12 cellular contexts compared by ENCODE assay signal in genomic region chr4:36322921-36323354, GRCh38. TPM values are rescaled to one million over a fixed set of nuclear protein-coding genes. Genes with fewer than 3 reads are reported as not detected.
DNase-seq lines count a peak whose midpoint lies in the region; ATAC-seq and TF ChIP-seq lines count a peak whose summit lies in the region.
"Had no signal": no experiment of that assay in that cellular context is flagged by ENCODE, and none has a peak within 500 bp of the region (broad histone marks: within the 10 kb centered on the region; RNA-seq: fewer than 3 reads in every experiment).

No MANE protein-coding gene starts in this region.

- no peaks in the 10 kb centered on the region for H3K27me3 Mint-ChIP-seq in stimulated activated naive CD8-positive, alpha-beta T cell treated with anti-CD3 and anti-CD28 coated beads, Interleukin-15, amount 100 ng/mL, for 72 hours
- H3K27me3 Mint-ChIP-seq in WTC11 (ENCODE audit: low read depth), result no peaks in the 10 kb centered on the region

- ATAC-seq in heart right ventricle (peak in 5 of 8 donors; percentile 35 to 66 (median 49)), Right ventricle myocardium inferior (no peak), HG03280 (IDR thresholded peaks at IDR 0.05; ENCODE audit: unreplicated experiment) (peak; percentile 21), WTC11 (no peak)
- peak; percentile 89 for ATAC-seq in stimulated activated naive CD8-positive, alpha-beta T cell treated with anti-CD3 and anti-CD28 coated beads, Interleukin-15, amount 100 ng/mL, for 72 hours

- H3K36me3 Mint-ChIP-seq in WTC11, result no peaks in the 10 kb centered on the region

- CTCF ChIA-PET in WTC11 (lab: Charles Lee), result no interaction called here

- TF ChIP-seq CTCF in heart right ventricle (IDR thresholded peaks at IDR 0.05) (no peak), WTC11 (IDR thresholded peaks at IDR 0.05) (no peak)

- no peaks in the 10 kb centered on the region for H3K27me3 ChIP-seq in heart right ventricle

- peak overlapping the region in 1 of 10 donors; percentile 75 for H3K27ac ChIP-seq in heart right ventricle
- H3K27ac ChIP-seq: C4-2B had no signal

- peaks cover 86% of the 10 kb centered on the region for H3K4me1 Mint-ChIP-seq in stimulated activated naive CD8-positive, alpha-beta T cell treated with anti-CD3 and anti-CD28 coated beads, Interleukin-15, amount 100 ng/mL, for 72 hours
- H3K4me1 Mint-ChIP-seq in WTC11, result no peaks in the 10 kb centered on the region
- H3K4me1 Mint-ChIP-seq: neural crest cell had no signal

- intact Hi-C loops in heart right ventricle (cut with DNase I) (no loop called here), Right ventricle myocardium inferior (cut with DNase I) (no loop called here)

- H3K9me3 ChIP-seq in heart right ventricle, result no peaks in the 10 kb centered on the region

- H3K9me3 Mint-ChIP-seq in stimulated activated naive CD8-positive, alpha-beta T cell treated with anti-CD3 and anti-CD28 coated beads, Interleukin-15, amount 100 ng/mL, for 72 hours, result no peaks in the 10 kb centered on the region
- H3K9me3 Mint-ChIP-seq in WTC11, result 0 out of 2 replicates have a peak, but pooled peaks cover 3% of the 10 kb centered on the region
- H3K9me3 Mint-ChIP-seq: neural crest cell had no signal

- no peak overlapping the region for H3K4me3 ChIP-seq in heart right ventricle

- DNase-seq in heart right ventricle (no peak), Right ventricle myocardium inferior (ENCODE audit: missing footprints) (no peak), WTC11 (ENCODE audit: low spot score) (no peak), putamen (ENCODE audit: low spot score) (no peak), HPDE6-E6E7 (ENCODE audit: extremely low spot score) (no peak)
- peak; percentile 26 for DNase-seq in activated naive CD4-positive, alpha-beta T cell treated with anti-CD3 and anti-CD28 coated beads, Interleukin-2, amount 50 U/mL, for 16 hours
- peak; percentile 61 to 68 for DNase-seq in stimulated activated naive CD8-positive, alpha-beta T cell treated with anti-CD3 and anti-CD28 coated beads, Interleukin-15, amount 100 ng/mL, for 72 hours

- peak overlapping the region; percentile 9 to 58 for H3K4me3 Mint-ChIP-seq in stimulated activated naive CD8-positive, alpha-beta T cell treated with anti-CD3 and anti-CD28 coated beads, Interleukin-15, amount 100 ng/mL, for 72 hours
- H3K4me3 Mint-ChIP-seq in WTC11, result no peak overlapping the region
- H3K4me3 Mint-ChIP-seq: neural crest cell had no signal

- peaks cover 0 to 64% (median 0%) of the 10 kb centered on the region in 9 donors for H3K4me1 ChIP-seq in heart right ventricle

- no peaks in the 10 kb centered on the region for H3K36me3 ChIP-seq in heart right ventricle

- POLR2A ChIA-PET in WTC11 (lab: Charles Lee), result no interaction called here

- WGBS in heart right ventricle, 2 donors, result 60 to 68% methylated on average over 7 of the region's 7 CpGs

- peak overlapping the region; percentile 88 to 96 for H3K27ac Mint-ChIP-seq in stimulated activated naive CD8-positive, alpha-beta T cell treated with anti-CD3 and anti-CD28 coated beads, Interleukin-15, amount 100 ng/mL, for 72 hours
- H3K27ac Mint-ChIP-seq in WTC11, result no peak overlapping the region

TF ChIP-seq in WTC11, 78 proteins besides CTCF, POLR2A, EP300 and RAD21 (continues in another document):
- TF ChIP-seq, protein P1, sequence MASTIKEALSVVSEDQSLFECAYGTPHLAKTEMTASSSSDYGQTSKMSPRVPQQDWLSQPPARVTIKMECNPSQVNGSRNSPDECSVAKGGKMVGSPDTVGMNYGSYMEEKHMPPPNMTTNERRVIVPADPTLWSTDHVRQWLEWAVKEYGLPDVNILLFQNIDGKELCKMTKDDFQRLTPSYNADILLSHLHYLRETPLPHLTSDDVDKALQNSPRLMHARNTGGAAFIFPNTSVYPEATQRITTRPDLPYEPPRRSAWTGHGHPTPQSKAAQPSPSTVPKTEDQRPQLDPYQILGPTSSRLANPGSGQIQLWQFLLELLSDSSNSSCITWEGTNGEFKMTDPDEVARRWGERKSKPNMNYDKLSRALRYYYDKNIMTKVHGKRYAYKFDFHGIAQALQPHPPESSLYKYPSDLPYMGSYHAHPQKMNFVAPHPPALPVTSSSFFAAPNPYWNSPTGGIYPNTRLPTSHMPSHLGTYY (CRISPR knock-in tag; IDR thresholded peaks at IDR 0.05), result no peak
- TF ChIP-seq ZMAT4 (CRISPR knock-in tag; IDR thresholded peaks at IDR 0.05) (no peak), PREB (CRISPR knock-in tag; IDR thresholded peaks at IDR 0.05; ENCODE audit: borderline replicate concordance) (no peak), CDX4 (CRISPR knock-in tag; IDR thresholded peaks at IDR 0.05; ENCODE audit: borderline replicate concordance) (no peak), ZBTB21 (CRISPR knock-in tag; IDR thresholded peaks at IDR 0.05; ENCODE audit: borderline replicate concordance) (no peak), JAZF1 (CRISPR knock-in tag; IDR thresholded peaks at IDR 0.05) (no peak), PRRX2 (CRISPR knock-in tag; IDR thresholded peaks at IDR 0.05) (no peak), SMAD4 (CRISPR knock-in tag; IDR thresholded peaks at IDR 0.05) (no peak), RELA (CRISPR knock-in tag; IDR thresholded peaks at IDR 0.05; ENCODE audit: borderline replicate concordance) (no peak), MXD4 (CRISPR knock-in tag; IDR thresholded peaks at IDR 0.05; ENCODE audit: borderline replicate concordance) (no peak), ZNF416 (CRISPR knock-in tag; IDR thresholded peaks at IDR 0.05) (no peak), SOX15 (CRISPR knock-in tag; IDR thresholded peaks at IDR 0.05) (no peak), FOXP4 (CRISPR knock-in tag; IDR thresholded peaks at IDR 0.05) (no peak), HMGA2 (CRISPR knock-in tag; IDR thresholded peaks at IDR 0.05) (no peak), NFATC4 (CRISPR knock-in tag; IDR thresholded peaks at IDR 0.05) (no peak)
- TF ChIP-seq, protein P2, sequence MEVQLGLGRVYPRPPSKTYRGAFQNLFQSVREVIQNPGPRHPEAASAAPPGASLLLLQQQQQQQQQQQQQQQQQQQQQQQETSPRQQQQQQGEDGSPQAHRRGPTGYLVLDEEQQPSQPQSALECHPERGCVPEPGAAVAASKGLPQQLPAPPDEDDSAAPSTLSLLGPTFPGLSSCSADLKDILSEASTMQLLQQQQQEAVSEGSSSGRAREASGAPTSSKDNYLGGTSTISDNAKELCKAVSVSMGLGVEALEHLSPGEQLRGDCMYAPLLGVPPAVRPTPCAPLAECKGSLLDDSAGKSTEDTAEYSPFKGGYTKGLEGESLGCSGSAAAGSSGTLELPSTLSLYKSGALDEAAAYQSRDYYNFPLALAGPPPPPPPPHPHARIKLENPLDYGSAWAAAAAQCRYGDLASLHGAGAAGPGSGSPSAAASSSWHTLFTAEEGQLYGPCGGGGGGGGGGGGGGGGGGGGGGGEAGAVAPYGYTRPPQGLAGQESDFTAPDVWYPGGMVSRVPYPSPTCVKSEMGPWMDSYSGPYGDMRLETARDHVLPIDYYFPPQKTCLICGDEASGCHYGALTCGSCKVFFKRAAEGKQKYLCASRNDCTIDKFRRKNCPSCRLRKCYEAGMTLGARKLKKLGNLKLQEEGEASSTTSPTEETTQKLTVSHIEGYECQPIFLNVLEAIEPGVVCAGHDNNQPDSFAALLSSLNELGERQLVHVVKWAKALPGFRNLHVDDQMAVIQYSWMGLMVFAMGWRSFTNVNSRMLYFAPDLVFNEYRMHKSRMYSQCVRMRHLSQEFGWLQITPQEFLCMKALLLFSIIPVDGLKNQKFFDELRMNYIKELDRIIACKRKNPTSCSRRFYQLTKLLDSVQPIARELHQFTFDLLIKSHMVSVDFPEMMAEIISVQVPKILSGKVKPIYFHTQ (CRISPR knock-in tag; IDR thresholded peaks at IDR 0.05), result no peak

RNA-seq across cellular contexts. Expression of gene DTHD1, which starts 41.5 kb away (rescaled TPM):
- total RNA-seq in heart right ventricle (under 1 TPM in 3 of 10 donors, not detected in 7; 0.10 to 0.60 (median 0.13) TPM), Right ventricle myocardium inferior (not detected), WTC11 (2021) (not detected in 3 replicates)
- not detected for polyA plus RNA-seq in heart right ventricle
- total RNA-seq: fibroblast of lung, H1, neural crest cell had no signal
- polyA plus RNA-seq: fibroblast of lung, H1 had no signal

Comparison
In these comparisons a context has a peak if more than half of its experiments do, and no peak if none do; other contexts are left out.
1. ATAC-seq: peak in heart right ventricle (5 of 8), HG03280 (single experiment) and stimulated activated naive CD8-positive, alpha-beta T cell treated with anti-CD3 and anti-CD28 coated beads, Interleukin-15, amount 100 ng/mL, for 72 hours (single experiment); none in Right ventricle myocardium inferior (single experiment) and WTC11 (single experiment).
2. DNase-seq: peak in activated naive CD4-positive, alpha-beta T cell treated with anti-CD3 and anti-CD28 coated beads, Interleukin-2, amount 50 U/mL, for 16 hours (single experiment) and stimulated activated naive CD8-positive, alpha-beta T cell treated with anti-CD3 and anti-CD28 coated beads, Interleukin-15, amount 100 ng/mL, for 72 hours (2 of 2); none in heart right ventricle (0 of 2), Right ventricle myocardium inferior (single experiment), WTC11 (single experiment), putamen (single experiment) and HPDE6-E6E7 (single experiment).